Comparison of ENCODE assay signal across 9 cellular contexts in the genomic region with DNA sequence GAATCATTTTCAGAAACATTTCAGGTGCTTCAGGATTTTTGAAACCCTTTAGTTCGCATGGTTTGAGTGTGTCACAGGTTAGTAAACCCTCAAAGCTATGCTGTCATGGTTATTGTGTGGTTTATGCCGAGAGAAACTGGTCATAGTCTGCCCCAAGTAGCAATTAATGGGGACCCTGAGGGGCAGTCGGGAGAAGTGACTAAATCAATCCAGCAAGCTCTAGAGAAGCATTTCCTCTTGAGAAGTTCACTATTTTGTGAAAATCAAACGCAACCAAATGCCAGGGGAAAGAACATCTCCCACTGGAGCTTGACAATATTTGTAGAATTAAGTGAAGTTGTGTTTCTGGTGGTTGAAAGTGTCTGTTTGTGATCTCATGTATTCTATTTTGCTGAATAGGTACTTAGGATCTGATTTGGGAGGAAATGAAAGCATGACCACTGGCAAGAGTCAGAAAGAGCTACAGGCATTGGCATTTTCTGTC.
A peak's percentile ranks its signal among the peaks of the same experiment; 100 is the strongest.
DNase-seq lines count a peak whose midpoint lies in the region; ATAC-seq and TF ChIP-seq lines count a peak whose summit lies in the region.
"Had no signal": no experiment of that assay in that cellular context is flagged by ENCODE, and none has a peak within 500 bp of the region (broad histone marks: within the 10 kb centered on the region; RNA-seq: fewer than 3 reads in every experiment).

No MANE protein-coding gene starts in this region.

- H3K9me3 ChIP-seq in osteoblast (ENCODE audit: low read depth, low read length) (no peaks in the 10 kb centered on the region), MG63 (no peaks in the 10 kb centered on the region)

- no peaks in the 10 kb centered on the region for H4K20me1 ChIP-seq in osteoblast (ENCODE audit: insufficient read depth, low read length)

- DNase-seq in osteoblast (ENCODE audit: insufficient read length, low spot score, missing footprints) (no peak), islet precursor cell (no peak), UCSD-AML1 (lab: John Stamatoyannopoulos, UW; ENCODE audit: unreplicated experiment) (no peak), MG63 (no peak)
- DNase-seq in stimulated activated CD4-positive, alpha-beta T cell treated with anti-CD3 and anti-CD28 coated beads, Interleukin-4, amount 100 ng/mL, for 1 hour: no peak
- DNase-seq: GDM1 had no signal

- no peak overlapping the region for H3K4me3 ChIP-seq in osteoblast (ENCODE audit: insufficient read depth, low read length)
- H3K4me3 ChIP-seq in MG63: no peak overlapping the region

- H3K27ac ChIP-seq in osteoblast (ENCODE audit: low read depth, low read length): no peak overlapping the region

- ATAC-seq in GM18517 (IDR thresholded peaks at IDR 0.05; ENCODE audit: unreplicated experiment) (peak; percentile 51), GM21717 (IDR thresholded peaks at IDR 0.05; ENCODE audit: unreplicated experiment) (peak; percentile 42), HG03439 (IDR thresholded peaks at IDR 0.05; ENCODE audit: unreplicated experiment) (peak; percentile 33)

- peak overlapping the region; percentile 21 for H2AFZ ChIP-seq in osteoblast (ENCODE audit: low read length)

- no peaks in the 10 kb centered on the region for H3K27me3 ChIP-seq in osteoblast (ENCODE audit: insufficient read depth, low read length)
- H3K27me3 ChIP-seq in MG63: no peaks in the 10 kb centered on the region

- peaks cover 55% of the 10 kb centered on the region for H3K4me1 ChIP-seq in osteoblast (ENCODE audit: insufficient read depth, low read length)

- H3K36me3 ChIP-seq in osteoblast (ENCODE audit: insufficient read depth, low read length) (no peaks in the 10 kb centered on the region), MG63 (no peaks in the 10 kb centered on the region)

- TF ChIP-seq CTCF in osteoblast (IDR thresholded peaks at IDR 0.05; ENCODE audit: extremely low read depth, low read depth, low read length): no peak

- no peak overlapping the region for H3K4me2 ChIP-seq in osteoblast (ENCODE audit: insufficient read depth, low read length)

- no peaks in the 10 kb centered on the region for H3K79me2 ChIP-seq in osteoblast (ENCODE audit: insufficient read depth, low read length)
